ENCODE assay signal across 17 cellular contexts in genomic region chr5:142853682-142854081, GRCh38.
DNase-seq lines count a peak whose midpoint lies in the region; ATAC-seq and TF ChIP-seq lines count a peak whose summit lies in the region.
"Had no signal": no experiment of that assay in that cellular context is flagged by ENCODE, and none has a peak within 500 bp of the region (broad histone marks: within the 10 kb centered on the region; RNA-seq: fewer than 3 reads in every experiment).

No MANE protein-coding gene starts in this region.

- H3K4me1 ChIP-seq in Loucy (ENCODE audit: insufficient read depth, low read length, poor library complexity, severe bottlenecking), result peaks cover 22% of the 10 kb centered on the region

- in situ Hi-C loops in Caki2 (cut with HindIII; ENCODE audit: low pct_unique_long_range_greater_than_20kb, low sequenced_read_pairs), result no loop called here

- no peaks in the 10 kb centered on the region for H3K36me3 ChIP-seq in Loucy (ENCODE audit: insufficient read depth, low read length)

- no peak overlapping the region for H3K4me3 ChIP-seq in Loucy (ENCODE audit: low read length, poor library complexity, severe bottlenecking)
- H3K4me3 ChIP-seq: BLaER1 treated with 17β-estradiol and CSF1 and Interleukin-3, amounts not matched to agents 10 nM and 100 nM; GM23248 had no signal

- H3K27me3 ChIP-seq in Loucy (ENCODE audit: insufficient read depth, low read length, poor library complexity, severe bottlenecking), result no peaks in the 10 kb centered on the region
- H3K27me3 ChIP-seq: BLaER1 treated with 17β-estradiol and CSF1 and Interleukin-3, amounts not matched to agents 10 nM and 100 nM had no signal

- peak overlapping the region; percentile 23 for H3K4me2 ChIP-seq in Loucy (ENCODE audit: low read depth, low read length, poor library complexity, severe bottlenecking)

- H3K9me2 ChIP-seq in Loucy (replicated peaks; ENCODE audit: low read depth, low read length), result no peaks in the 10 kb centered on the region

- TF ChIP-seq CTCF in Loucy (conservative IDR thresholded peaks at IDR 0.05; ENCODE audit: low read length), result no peak

- ATAC-seq in HG03280 (IDR thresholded peaks at IDR 0.05; ENCODE audit: unreplicated experiment), result no peak
- ATAC-seq: HCT116 had no signal

- no peak overlapping the region for H2AFZ ChIP-seq in Loucy (ENCODE audit: low read length)
- H2AFZ ChIP-seq: GM23248 had no signal

- 0 out of 2 replicates have a peak, but pooled peaks cover 13% of the 10 kb centered on the region for H3K79me2 ChIP-seq in Loucy (ENCODE audit: insufficient read depth, low read length)

- H3F3A ChIP-seq in Loucy (ENCODE audit: low read depth), result no peaks in the 10 kb centered on the region

- H3K9me3 ChIP-seq in Loucy (ENCODE audit: insufficient read depth, low read depth, low read length), result no peaks in the 10 kb centered on the region

- DNase-seq in Caki2 (ENCODE audit: low read depth) (peak; percentile 69), kidney glomerular epithelial cell (lab: John Stamatoyannopoulos, UW) (peak; percentile 44), pulmonary artery endothelial cell (ENCODE audit: low read depth, low spot score) (peak; percentile 51), NCI-H510A treated with DMSO at 0.1 percent for 48 hours (lab: John Stamatoyannopoulos, UW) (no peak), HT-29 (ENCODE audit: low spot score) (no peak), NCI-H446 (lab: John Stamatoyannopoulos, UW) (no peak)
- DNase-seq: ACHN; CD4-positive, CD25-positive, alpha-beta regulatory T cell; DMS153; DMS79 treated with DMSO at 0.1 percent for 48 hours; GDM1; GM23248; IMR-90 had no signal

- H4K20me1 ChIP-seq in Loucy (ENCODE audit: insufficient read depth, low read length, poor library complexity, severe bottlenecking), result peaks cover 3% of the 10 kb centered on the region

- no peak overlapping the region for H3K9ac ChIP-seq in Loucy (ENCODE audit: low read depth, low read length, poor library complexity, severe bottlenecking)
- H3K9ac ChIP-seq: BLaER1 treated with 17β-estradiol and CSF1 and Interleukin-3, amounts not matched to agents 10 nM and 100 nM; GM23248 had no signal

Comparison
In these comparisons a context has a peak if more than half of its experiments do, and no peak if none do; other contexts are left out.
1. DNase-seq: peak in Caki2 (single experiment), kidney glomerular epithelial cell (single experiment) and pulmonary artery endothelial cell (single experiment); none in NCI-H510A treated with DMSO at 0.1 percent for 48 hours (single experiment), HT-29 (single experiment) and NCI-H446 (0 of 2).